Comparison of ENCODE assay signal across 8 cellular contexts in genomic region chr10:103659674-103660363, GRCh38.
DNase-seq lines count a peak whose midpoint lies in the region; ATAC-seq and TF ChIP-seq lines count a peak whose summit lies in the region.

No MANE protein-coding gene starts in this region.

- H3K4me1 ChIP-seq in tibial nerve, result peaks cover 0 to 69% (median 37%) of the 10 kb centered on the region in 4 donors

- DNase-seq in NCI-H345 (lab: John Stamatoyannopoulos, UW) (peak; percentile 27), NCI-H345 treated with DMSO at 0.1 percent for 48 hours (lab: John Stamatoyannopoulos, UW; ENCODE audit: unreplicated experiment) (no peak), NCI-H510A (lab: John Stamatoyannopoulos, UW) (peak; percentile 88), fibroblast of the conjunctiva (ENCODE audit: low read depth) (peak; percentile 79), occipital lobe (lab: John Stamatoyannopoulos, UW) (peak; percentile 71), tibial nerve (ENCODE audit: low spot score in 2 of 2) (peak in 1 of 2 donors; percentile 69)
- DNase-seq in activated effector memory CD4-positive, alpha-beta T cell treated with anti-CD3 and anti-CD28 coated beads, Interleukin-2, amount 50 U/mL, for 16 hours, result peak; percentile 81

- peak overlapping the region; percentile 93 to 99 (median 97) for H3K27ac ChIP-seq in tibial nerve

- peaks cover 0 to 27% (median 0%) of the 10 kb centered on the region in 3 donors for H3K36me3 ChIP-seq in tibial nerve

- peak in 1 of 5 experiments; percentile 6 for TF ChIP-seq CTCF in tibial nerve (IDR thresholded peaks at IDR 0.05)

- peak overlapping the region; percentile 40 to 77 (median 63) for H3K4me3 ChIP-seq in tibial nerve

- WGBS in tibial nerve, 2 donors, result 20 to 28% methylated on average over 6 to 11 of the region's 11 CpGs

- peaks cover 0 to 9% (median 0%) of the 10 kb centered on the region in 4 donors for H3K9me3 ChIP-seq in tibial nerve

- TF ChIP-seq POLR2A in tibial nerve (IDR thresholded peaks at IDR 0.05), result peak; percentile 19 to 56

- peak; percentile 72 for ATAC-seq in HG02623 (IDR thresholded peaks at IDR 0.05; ENCODE audit: unreplicated experiment)

- peak; percentile 33 to 80 for TF ChIP-seq EP300 in tibial nerve (IDR thresholded peaks at IDR 0.05)

- H3K27me3 ChIP-seq in tibial nerve, result no peaks in the 10 kb centered on the region
